In genomic region chr19:19452241-19453128, GRCh38 we compare ENCODE assay signal across 11 cellular contexts. TPM values are rescaled to one million over a fixed set of nuclear protein-coding genes. Genes with fewer than 3 reads are reported as not detected.
DNase-seq lines count a peak whose midpoint lies in the region; ATAC-seq and TF ChIP-seq lines count a peak whose summit lies in the region.
"Had no signal": no experiment of that assay in that cellular context is flagged by ENCODE, and none has a peak within 500 bp of the region (broad histone marks: within the 10 kb centered on the region; RNA-seq: fewer than 3 reads in every experiment).

No MANE protein-coding gene starts in this region.

- H3K27me3 Mint-ChIP-seq in activated naive CD4-positive, alpha-beta T cell treated with anti-CD3 and anti-CD28 coated beads for 36 hours (ENCODE audit: low read depth), result no peaks in the 10 kb centered on the region
- H3K27me3 Mint-ChIP-seq in activated naive CD8-positive, alpha-beta T cell, result no peaks in the 10 kb centered on the region
- no peaks in the 10 kb centered on the region for H3K27me3 Mint-ChIP-seq in stimulated activated naive CD8-positive, alpha-beta T cell treated with anti-CD3 and anti-CD28 coated beads, Interleukin-15, amount 100 ng/mL, for 72 hours

- H3K4me1 ChIP-seq in right lobe of liver, result no peaks in the 10 kb centered on the region
- H3K4me1 ChIP-seq: HAP-1 had no signal

- H3K4me3 Mint-ChIP-seq in activated naive CD4-positive, alpha-beta T cell treated with anti-CD3 and anti-CD28 coated beads for 36 hours, result no peak overlapping the region
- peak overlapping the region; percentile 68 for H3K4me3 Mint-ChIP-seq in activated naive CD8-positive, alpha-beta T cell
- peak overlapping the region; percentile 44 to 67 for H3K4me3 Mint-ChIP-seq in stimulated activated naive CD8-positive, alpha-beta T cell treated with anti-CD3 and anti-CD28 coated beads, Interleukin-15, amount 100 ng/mL, for 72 hours

- H3K4me1 Mint-ChIP-seq in activated naive CD4-positive, alpha-beta T cell treated with anti-CD3 and anti-CD28 coated beads for 36 hours (ENCODE audit: low read depth), result peaks cover 67% of the 10 kb centered on the region
- H3K4me1 Mint-ChIP-seq in activated naive CD8-positive, alpha-beta T cell (ENCODE audit: low read depth), result peaks cover 68% of the 10 kb centered on the region
- H3K4me1 Mint-ChIP-seq in stimulated activated naive CD8-positive, alpha-beta T cell treated with anti-CD3 and anti-CD28 coated beads, Interleukin-15, amount 100 ng/mL, for 72 hours, result peaks cover 74% of the 10 kb centered on the region

- H3K27ac ChIP-seq in right lobe of liver, result peak overlapping the region in 1 of 3 donors; percentile 18

- no peaks in the 10 kb centered on the region for H3K36me3 ChIP-seq in right lobe of liver

- peak overlapping the region; percentile 65 for H3K27ac Mint-ChIP-seq in activated naive CD4-positive, alpha-beta T cell treated with anti-CD3 and anti-CD28 coated beads for 36 hours
- peak overlapping the region; percentile 86 for H3K27ac Mint-ChIP-seq in activated naive CD8-positive, alpha-beta T cell
- H3K27ac Mint-ChIP-seq in stimulated activated naive CD8-positive, alpha-beta T cell treated with anti-CD3 and anti-CD28 coated beads, Interleukin-15, amount 100 ng/mL, for 72 hours, result peak overlapping the region; percentile 50 to 69

- no peaks in the 10 kb centered on the region for H3K9me3 Mint-ChIP-seq in activated naive CD4-positive, alpha-beta T cell treated with anti-CD3 and anti-CD28 coated beads for 36 hours
- no peaks in the 10 kb centered on the region for H3K9me3 Mint-ChIP-seq in activated naive CD8-positive, alpha-beta T cell (ENCODE audit: low read depth)
- no peaks in the 10 kb centered on the region for H3K9me3 Mint-ChIP-seq in stimulated activated naive CD8-positive, alpha-beta T cell treated with anti-CD3 and anti-CD28 coated beads, Interleukin-15, amount 100 ng/mL, for 72 hours

- H3K36me3 Mint-ChIP-seq in activated naive CD4-positive, alpha-beta T cell treated with anti-CD3 and anti-CD28 coated beads for 36 hours (ENCODE audit: low read depth), result no peaks in the 10 kb centered on the region
- no peaks in the 10 kb centered on the region for H3K36me3 Mint-ChIP-seq in activated naive CD8-positive, alpha-beta T cell

- H3K9me3 ChIP-seq in right lobe of liver, result no peaks in the 10 kb centered on the region
- H3K9me3 ChIP-seq: HAP-1 had no signal

- H3K27me3 ChIP-seq in right lobe of liver, result no peaks in the 10 kb centered on the region

- DNase-seq in activated naive CD4-positive, alpha-beta T cell treated with anti-CD3 and anti-CD28 coated beads for 36 hours, result no peak
- DNase-seq in activated naive CD4-positive, alpha-beta T cell treated with anti-CD3 and anti-CD28 coated beads, Interleukin-2, amount 50 U/mL, for 16 hours, result no peak
- DNase-seq in right lobe of liver (no peak), NCI-H1105 treated with DMSO at 0.1 percent for 48 hours (lab: John Stamatoyannopoulos, UW) (no peak)
- no peak for DNase-seq in stimulated activated naive CD8-positive, alpha-beta T cell treated with anti-CD3 and anti-CD28 coated beads, Interleukin-15, amount 100 ng/mL, for 72 hours
- DNase-seq in stimulated activated CD4-positive, alpha-beta T cell treated with anti-CD3 and anti-CD28 coated beads, Interleukin-4, amount 100 ng/mL, for 1 hour, result no peak
- DNase-seq: amygdala, NCI-H1436 treated with DMSO at 0.1 percent for 48 hours had no signal

- CTCF ChIA-PET in activated naive CD4-positive, alpha-beta T cell treated with anti-CD3 and anti-CD28 coated beads for 36 hours (lab: Charles Lee), result interaction anchor here (1.3 kb wide), 1 partner anchor 80 kb away, joined by 3 read pairs; no protein-coding TSS in a partner anchor

- ATAC-seq in right lobe of liver (peak in 3 of 4 donors; percentile 34 to 42 (median 39)), HG02623 (IDR thresholded peaks at IDR 0.05; ENCODE audit: unreplicated experiment) (no peak)
- ATAC-seq in stimulated activated naive CD8-positive, alpha-beta T cell treated with anti-CD3 and anti-CD28 coated beads, Interleukin-15, amount 100 ng/mL, for 72 hours, result no peak

- no peak for TF ChIP-seq CTCF in right lobe of liver (IDR thresholded peaks at IDR 0.05)

- TF ChIP-seq POLR2A in right lobe of liver (IDR thresholded peaks at IDR 0.05), result no peak

- no peak overlapping the region for H3K4me3 ChIP-seq in right lobe of liver
- H3K4me3 ChIP-seq: HAP-1 had no signal

- WGBS in right lobe of liver (ENCODE audit: insufficient coverage, low coverage, low lambda C conversion rate, missing lambda C conversion rate), result 74% methylated on average over 4 of the region's 11 CpGs

- intact Hi-C loops in activated naive CD4-positive, alpha-beta T cell treated with anti-CD3 and anti-CD28 coated beads for 36 hours (cut with micrococcal nuclease), result no loop called here
- intact Hi-C loops in right lobe of liver (cut with DNase I), result no loop called here

RNA-seq across cellular contexts. Expression of gene GATAD2A, which starts 47.0 kb away (rescaled TPM):
- total RNA-seq in activated naive CD4-positive, alpha-beta T cell treated with anti-CD3 and anti-CD28 coated beads for 36 hours, result 100 to 1,000 TPM in 1 of 2 experiments, 10 to 100 TPM in 1; 91.2 to 100 TPM
- 10 to 100 TPM; 23.9 to 59.6 (median 39.2) TPM for total RNA-seq in right lobe of liver

Comparison
In these comparisons a context has a peak if more than half of its experiments do, and no peak if none do; other contexts are left out.
1. ATAC-seq: peak in right lobe of liver (3 of 4); none in stimulated activated naive CD8-positive, alpha-beta T cell treated with anti-CD3 and anti-CD28 coated beads, Interleukin-15, amount 100 ng/mL, for 72 hours (single experiment) and HG02623 (single experiment).
2. Peak in every context shown above with its lines, with median percentiles within 50 percentile points of each other: H3K27ac Mint-ChIP-seq.